In genomic region chr5:43603535-43604363, GRCh38 we compare ENCODE assay signal across 8 cellular contexts. TPM values are rescaled to one million over a fixed set of nuclear protein-coding genes. Genes with fewer than 3 reads are reported as not detected.
DNase-seq lines count a peak whose midpoint lies in the region; ATAC-seq and TF ChIP-seq lines count a peak whose summit lies in the region.

No MANE protein-coding gene starts in this region.

- intact Hi-C loops in Right ventricle myocardium superior (cut with DNase I) = loop anchor here (5.0 kb wide), 1 partner anchor 46 kb away; the partner anchor contains the start of gene PAIP1

- peak overlapping the region; percentile 77 for H3K4me3 ChIP-seq in GM23248
- peak overlapping the region; percentile 93 for H3K4me3 ChIP-seq in Loucy (ENCODE audit: low read length, poor library complexity, severe bottlenecking)
- peak overlapping the region; percentile 82 to 87 for H3K4me3 ChIP-seq in SK-N-SH (ENCODE audit: low read depth in 2 of 2, low read length in 1 of 2)
- H3K4me3 ChIP-seq in trophoblast cell (ENCODE audit: low read depth, low read length) = peak overlapping the region; percentile 89
- H3K4me3 ChIP-seq in upper lobe of left lung = peak overlapping the region; percentile 76 to 98 (median 80)

- H2AK5ac ChIP-seq in trophoblast cell (ENCODE audit: low read length) = peak overlapping the region; percentile 0

- H2AFZ ChIP-seq in GM23248 (peak overlapping the region; percentile 97), Loucy (ENCODE audit: low read length) (peak overlapping the region; percentile 98), SK-N-SH (ENCODE audit: low read depth) (peak overlapping the region; percentile 99), trophoblast cell (ENCODE audit: insufficient read depth, low read length, poor library complexity) (peak overlapping the region; percentile 12)

- peak in 3 of 4 donors; percentile 34 to 65 (median 59) for TF ChIP-seq POLR2A in upper lobe of left lung (IDR thresholded peaks at IDR 0.05)

- no peak for TF ChIP-seq RAD21 in SK-N-SH (IDR thresholded peaks at IDR 0.05; ENCODE audit: low read length)

- H4K8ac ChIP-seq in trophoblast cell (ENCODE audit: low read depth, low read length) = peak overlapping the region; percentile 77

- H3K36me3 Mint-ChIP-seq in activated naive CD4-positive, alpha-beta T cell treated with anti-CD3 and anti-CD28 coated beads, Interleukin-2, amount 50 U/mL, for 72 hours = peaks cover 19 to 35% of the 10 kb centered on the region in 2 donors

- H3K23ac ChIP-seq in trophoblast cell (ENCODE audit: low read length) = peak overlapping the region; percentile 29

- peak; percentile 71 to 88 for ATAC-seq in activated naive CD4-positive, alpha-beta T cell treated with anti-CD3 and anti-CD28 coated beads, Interleukin-2, amount 50 U/mL, for 72 hours
- ATAC-seq in Right ventricle myocardium superior (ENCODE audit: poor library complexity) (peak; percentile 81), upper lobe of left lung (ENCODE audit: low FRiP score in 2 of 2) (peak; percentile 79 to 87)

- peak overlapping the region; percentile 58 for H4K91ac ChIP-seq in trophoblast cell (ENCODE audit: low read depth, low read length)

- H3K9me3 ChIP-seq in GM23248 (ENCODE audit: low read depth) (no peaks in the 10 kb centered on the region), Loucy (ENCODE audit: insufficient read depth, low read depth, low read length) (no peaks in the 10 kb centered on the region), SK-N-SH (no peaks in the 10 kb centered on the region), trophoblast cell (ENCODE audit: insufficient read depth, low read depth, low read length) (no peaks in the 10 kb centered on the region), upper lobe of left lung (no peaks in the 10 kb centered on the region)

- TF ChIP-seq CTCF in Loucy (conservative IDR thresholded peaks at IDR 0.05; ENCODE audit: low read length) (no peak), SK-N-SH (IDR thresholded peaks at IDR 0.05) (no peak), upper lobe of left lung (IDR thresholded peaks at IDR 0.05) (no peak)

- H3K4me1 ChIP-seq in GM23248 (ENCODE audit: insufficient read depth) (peaks cover 15% of the 10 kb centered on the region), Loucy (ENCODE audit: insufficient read depth, low read length, poor library complexity, severe bottlenecking) (peaks cover 57% of the 10 kb centered on the region), SK-N-SH (ENCODE audit: control insufficient read depth in 1 of 2, insufficient read depth in 2 of 2, low read depth in 1 of 2, low read length in 1 of 2) (peaks cover 5 to 15% of the 10 kb centered on the region in 2 experiments; a peak in 2 of 4 replicates), trophoblast cell (ENCODE audit: control insufficient read depth in 1 of 2, insufficient read depth in 2 of 2, low read length in 2 of 2) (peaks cover 5 to 11% of the 10 kb centered on the region in 2 experiments), upper lobe of left lung (peaks cover 15 to 28% (median 20%) of the 10 kb centered on the region in 4 donors)

- H3K9me3 Mint-ChIP-seq in activated naive CD4-positive, alpha-beta T cell treated with anti-CD3 and anti-CD28 coated beads, Interleukin-2, amount 50 U/mL, for 72 hours = no peaks in the 10 kb centered on the region

- H3K79me2 ChIP-seq in GM23248 (ENCODE audit: insufficient read depth) (peaks cover 36% of the 10 kb centered on the region), Loucy (ENCODE audit: insufficient read depth, low read length) (peaks cover 91% of the 10 kb centered on the region), SK-N-SH (ENCODE audit: insufficient read depth) (peaks cover 54% of the 10 kb centered on the region), trophoblast cell (ENCODE audit: control insufficient read depth, insufficient read depth, low read length, poor library complexity) (peaks cover 9% of the 10 kb centered on the region)

- peak overlapping the region; percentile 42 for H3K4ac ChIP-seq in trophoblast cell (ENCODE audit: low read depth, low read length)

- H3K4me2 ChIP-seq in GM23248 (ENCODE audit: unreplicated experiment) = peak overlapping the region; percentile 93
- H3K4me2 ChIP-seq in Loucy (ENCODE audit: low read depth, low read length, poor library complexity, severe bottlenecking) = peak overlapping the region; percentile 84
- peak overlapping the region; percentile 93 for H3K4me2 ChIP-seq in SK-N-SH
- H3K4me2 ChIP-seq in trophoblast cell (ENCODE audit: low read length) = peak overlapping the region; percentile 96

- H3K14ac ChIP-seq in trophoblast cell (ENCODE audit: low read length) = peak overlapping the region; percentile 36

- WGBS in GM23248 (ENCODE audit: low coverage in 1 of 2, low lambda C conversion rate in 2 of 2, missing lambda C conversion rate in 2 of 2), 2 experiments = 8 to 10% methylated on average over 38 to 39 of the region's 39 CpGs
- WGBS in SK-N-SH (ENCODE audit: low lambda C conversion rate) = 30% methylated on average over 31 of the region's 39 CpGs
- no CpG with 5 or more reads among the region's 39 CpGs for WGBS in trophoblast cell (ENCODE audit: extremely low coverage, insufficient coverage, insufficient read length)
- 5 to 6% methylated on average over 36 to 38 of the region's 39 CpGs for WGBS in upper lobe of left lung, 2 donors

- H4K20me1 ChIP-seq in GM23248 (ENCODE audit: insufficient read depth) = no peaks in the 10 kb centered on the region
- H4K20me1 ChIP-seq in Loucy (ENCODE audit: insufficient read depth, low read length, poor library complexity, severe bottlenecking) = peaks cover 12% of the 10 kb centered on the region
- H4K20me1 ChIP-seq in SK-N-SH (ENCODE audit: insufficient read depth) = no peaks in the 10 kb centered on the region

- peaks cover 14% of the 10 kb centered on the region for H3K79me1 ChIP-seq in trophoblast cell (ENCODE audit: low read length)

- H3F3A ChIP-seq in GM23248 (ENCODE audit: insufficient read depth) = no peaks in the 10 kb centered on the region
- H3F3A ChIP-seq in Loucy (ENCODE audit: low read depth) = no peaks in the 10 kb centered on the region
- H3F3A ChIP-seq in SK-N-SH (replicated peaks; ENCODE audit: insufficient read depth) = peaks cover 7% of the 10 kb centered on the region

- CTCF ChIA-PET in SK-N-SH (lab: Yijun Ruan, JAX) = interaction anchor here (1.3 to 2.4 kb wide), 5 partner anchors 27 to 596 kb away, joined by 4 to 8 read pairs (median 6); partner anchors contain the start of gene PAIP1

- no peak for TF ChIP-seq EP300 in SK-N-SH (IDR thresholded peaks at IDR 0.05; ENCODE audit: borderline replicate concordance in 1 of 2, low read depth in 1 of 2, low read length in 1 of 2)
- peak in 1 of 4 donors; percentile 19 for TF ChIP-seq EP300 in upper lobe of left lung (IDR thresholded peaks at IDR 0.05)

- H3K27me3 ChIP-seq in GM23248 (replicated peaks; ENCODE audit: insufficient read depth) (no peaks in the 10 kb centered on the region), Loucy (ENCODE audit: insufficient read depth, low read length, poor library complexity, severe bottlenecking) (no peaks in the 10 kb centered on the region), SK-N-SH (ENCODE audit: insufficient read depth) (no peaks in the 10 kb centered on the region), trophoblast cell (ENCODE audit: insufficient read depth, low read length) (no peaks in the 10 kb centered on the region), upper lobe of left lung (no peaks in the 10 kb centered on the region)

- H3K9me2 ChIP-seq in GM23248 (ENCODE audit: insufficient read depth) = no peaks in the 10 kb centered on the region
- H3K9me2 ChIP-seq in Loucy (replicated peaks; ENCODE audit: low read depth, low read length) = no peaks in the 10 kb centered on the region
- no peaks in the 10 kb centered on the region for H3K9me2 ChIP-seq in SK-N-SH

- no peak overlapping the region for H2BK12ac ChIP-seq in trophoblast cell (ENCODE audit: low read length)

- in situ Hi-C loops in GM23248 (cut with MboI) = no loop called here

- DNase-seq in EL = peak; percentile 61
- peak; percentile 74 for DNase-seq in GM23248
- DNase-seq in SK-N-SH = peak; percentile 84
- peak; percentile 62 to 89 for DNase-seq in activated naive CD4-positive, alpha-beta T cell treated with anti-CD3 and anti-CD28 coated beads, Interleukin-2, amount 50 U/mL, for 72 hours (ENCODE audit: low spot score in 2 of 2)
- DNase-seq in Right ventricle myocardium superior = peak; percentile 87
- peak; percentile 21 to 39 for DNase-seq in trophoblast cell
- DNase-seq in upper lobe of left lung = peak; percentile 75 to 87

- peak overlapping the region; percentile 88 to 97 for H3K27ac Mint-ChIP-seq in activated naive CD4-positive, alpha-beta T cell treated with anti-CD3 and anti-CD28 coated beads, Interleukin-2, amount 50 U/mL, for 72 hours

- peak overlapping the region; percentile 76 for H3K18ac ChIP-seq in trophoblast cell (ENCODE audit: low read length)

- H3K27ac ChIP-seq in GM23248 (peak overlapping the region; percentile 46; the same call in 1 of the 2 replicates), SK-N-SH (ENCODE audit: low read depth in 2 of 2, low read length in 1 of 2) (peak overlapping the region; percentile 71 to 95; a peak in 3 of 4 replicates), trophoblast cell (ENCODE audit: low read depth, low read length) (no peak overlapping the region), upper lobe of left lung (peak overlapping the region; percentile 85 to 92 (median 90))

- POLR2A ChIA-PET in SK-N-SH (lab: Yijun Ruan, JAX) = interaction anchor here (0.7 to 3.2 kb wide), 5 partner anchors 50 to 120 kb away, joined by 3 to 30 read pairs (median 4); partner anchors contain the start of genes C5orf34 and TMEM267

- H3K9ac ChIP-seq in GM23248 = peak overlapping the region; percentile 87
- H3K9ac ChIP-seq in Loucy (ENCODE audit: low read depth, low read length, poor library complexity, severe bottlenecking) = peak overlapping the region; percentile 97
- H3K9ac ChIP-seq in SK-N-SH = peak overlapping the region; percentile 93
- peak overlapping the region; percentile 88 for H3K9ac ChIP-seq in trophoblast cell (ENCODE audit: low read length)

- H4K12ac ChIP-seq in trophoblast cell (ENCODE audit: low read depth, low read length) = peak overlapping the region; percentile 68

- H3K36me3 ChIP-seq in GM23248 (ENCODE audit: low read depth) = no peaks in the 10 kb centered on the region
- H3K36me3 ChIP-seq in Loucy (ENCODE audit: insufficient read depth, low read length) = no peaks in the 10 kb centered on the region
- H3K36me3 ChIP-seq in SK-N-SH (replicated peaks in 1 of 2; ENCODE audit: control insufficient read depth in 1 of 2, insufficient read depth in 2 of 2, low read length in 1 of 2) = peaks cover 0 to 4% of the 10 kb centered on the region in 2 experiments
- no peaks in the 10 kb centered on the region for H3K36me3 ChIP-seq in trophoblast cell (ENCODE audit: control insufficient read depth in 1 of 2, insufficient read depth in 2 of 2, low read length in 2 of 2)
- no peaks in the 10 kb centered on the region for H3K36me3 ChIP-seq in upper lobe of left lung

- H2BK120ac ChIP-seq in trophoblast cell (ENCODE audit: insufficient read depth, low read length, poor library complexity) = peak overlapping the region; percentile 18

- peak overlapping the region; percentile 1 for H2BK5ac ChIP-seq in trophoblast cell (ENCODE audit: low read depth, low read length, poor library complexity)

RNA-seq across cellular contexts. Expression of gene NNT, which starts 0.8 kb away (rescaled TPM):
- total RNA-seq in GM23248 (2014; rRNA removed; shearing (Covaris generic)) = 27.2 and 47.2 TPM in 2 replicates
- polyA plus RNA-seq in GM23248 (2016; fragmentation: Nextera tagmentation; extraction: Ambion mirVana) = 32.5 and 33.9 TPM in 2 replicates
- 21.9 and 29.0 TPM in 2 replicates for polyA plus RNA-seq in SK-N-SH (2012; rRNA removed)
- polyA plus RNA-seq in SK-N-SH (2012; cell fraction: cytosol; rRNA removed) = 22.5 and 23.0 TPM in 2 replicates
- 23.1 and 37.0 TPM in 2 replicates for polyA plus RNA-seq in SK-N-SH (2012; cell fraction: nucleus; rRNA removed)
- total RNA-seq in activated naive CD4-positive, alpha-beta T cell treated with anti-CD3 and anti-CD28 coated beads, Interleukin-2, amount 50 U/mL, for 72 hours = 100 to 1,000 TPM in 1 of 2 donors, 10 to 100 TPM in 1; 89.6 to 174 TPM
- 573 TPM for total RNA-seq in Right ventricle myocardium superior
- polyA plus RNA-seq in trophoblast cell (2013) = 20.1 and 20.7 TPM in 2 replicates
- total RNA-seq in upper lobe of left lung = 10 to 100 TPM; 18.5 to 63.6 (median 49.7) TPM

RNA-seq across cellular contexts. Expression of gene PAIP1, which starts 46.9 kb away (rescaled TPM):
- 117 and 135 TPM in 2 replicates for total RNA-seq in GM23248 (2014; rRNA removed; shearing (Covaris generic))
- 91.1 and 95.8 TPM in 2 replicates for polyA plus RNA-seq in GM23248 (2016; fragmentation: Nextera tagmentation; extraction: Ambion mirVana)
- 70.0 and 98.5 TPM in 2 replicates for polyA plus RNA-seq in SK-N-SH (2012; rRNA removed)
- 103 and 105 TPM in 2 replicates for polyA plus RNA-seq in SK-N-SH (2012; cell fraction: cytosol; rRNA removed)
- polyA plus RNA-seq in SK-N-SH (2012; cell fraction: nucleus; rRNA removed) = 16.1 and 39.0 TPM in 2 replicates
- 10 to 100 TPM; 19.1 to 44.6 TPM for total RNA-seq in activated naive CD4-positive, alpha-beta T cell treated with anti-CD3 and anti-CD28 coated beads, Interleukin-2, amount 50 U/mL, for 72 hours
- 120 TPM for total RNA-seq in Right ventricle myocardium superior
- polyA plus RNA-seq in trophoblast cell (2013) = 122 and 126 TPM in 2 replicates
- 10 to 100 TPM; 44.9 to 81.0 (median 67.2) TPM for total RNA-seq in upper lobe of left lung

Comparison
In these comparisons a context has a peak if more than half of its experiments do, and no peak if none do; other contexts are left out.
1. DNase-seq: peak in every context shown above with its lines; median percentile 87 in Right ventricle myocardium superior; 84 in SK-N-SH; 81 in upper lobe of left lung; 76 in activated naive CD4-positive, alpha-beta T cell treated with anti-CD3 and anti-CD28 coated beads, Interleukin-2, amount 50 U/mL, for 72 hours; 74 in GM23248; 61 in EL; 30 in trophoblast cell.
2. H2AFZ ChIP-seq: peak in every context shown above with its lines; median percentile 99 in SK-N-SH; 98 in Loucy; 97 in GM23248; 12 in trophoblast cell.